Comparison of ENCODE assay signal across 2 cellular contexts in genomic region chr7:142535123-142535779, GRCh38.
TF ChIP-seq lines count a peak whose summit lies in the region.

No MANE protein-coding gene starts in this region.

TF ChIP-seq in HEK293, 187 proteins besides CTCF, POLR2A, EP300 and RAD21 (continued from another document):
- no peak for TF ChIP-seq ZNF2 (tag by site-specific recombination; IDR thresholded peaks at IDR 0.05)

TF ChIP-seq in K562, 482 proteins besides CTCF, POLR2A, EP300 and RAD21 (continued from another document and continues in another):
- TF ChIP-seq ZNF449 (CRISPR knock-in tag; IDR thresholded peaks at IDR 0.05) (no peak), ZNF274 (IDR thresholded peaks at IDR 0.05; ENCODE audit: borderline replicate concordance, low read depth, low read length) (no peak), SLC30A9 (CRISPR knock-in tag; IDR thresholded peaks at IDR 0.05) (no peak), KAT7 (CRISPR knock-in tag; IDR thresholded peaks at IDR 0.05; ENCODE audit: borderline replicate concordance) (no peak), RCOR1 (IDR thresholded peaks at IDR 0.05; ENCODE audit: borderline replicate concordance in 1 of 2, low read depth in 2 of 2, low read length in 2 of 2) (no peak), SMAD2 (IDR thresholded peaks at IDR 0.05; ENCODE audit: low read depth, low read length) (no peak), MYBL2 (IDR thresholded peaks at IDR 0.05; ENCODE audit: low read depth) (no peak), MYBL2 (CRISPR knock-in tag; IDR thresholded peaks at IDR 0.05; ENCODE audit: borderline replicate concordance) (no peak), BRD9 (IDR thresholded peaks at IDR 0.05; ENCODE audit: low read depth, partially characterized antibody) (no peak), MBD2 (IDR thresholded peaks at IDR 0.05; ENCODE audit: borderline replicate concordance, low read depth) (no peak), CHD1 (IDR thresholded peaks at IDR 0.05; ENCODE audit: low read length) (no peak), HEY1 (CRISPR knock-in tag; IDR thresholded peaks at IDR 0.05; ENCODE audit: borderline replicate concordance) (no peak), COPS2 (conservative IDR thresholded peaks at IDR 0.05) (no peak), ZNF408 (CRISPR knock-in tag; IDR thresholded peaks at IDR 0.05; ENCODE audit: low read depth) (no peak), FOS (IDR thresholded peaks at IDR 0.05; ENCODE audit: extremely low read depth, insufficient read length) (no peak), MECOM (CRISPR knock-in tag; IDR thresholded peaks at IDR 0.05) (no peak), ZFP36 (IDR thresholded peaks at IDR 0.05; ENCODE audit: low read depth, low read length, partially characterized antibody) (no peak), RBM15 (IDR thresholded peaks at IDR 0.05; ENCODE audit: insufficient read depth, low read length) (no peak), ZNF436 (CRISPR knock-in tag; IDR thresholded peaks at IDR 0.05) (no peak), PHTF2 (CRISPR knock-in tag; IDR thresholded peaks at IDR 0.05) (no peak), TAF1 (IDR thresholded peaks at IDR 0.05; ENCODE audit: control insufficient read depth, extremely low read depth, insufficient read depth, low read length, severe bottlenecking) (no peak), CBFB (CRISPR knock-in tag; IDR thresholded peaks at IDR 0.05) (no peak), PURB (CRISPR knock-in tag; IDR thresholded peaks at IDR 0.05; ENCODE audit: low read depth) (no peak), SMC3 (conservative IDR thresholded peaks at IDR 0.05; ENCODE audit: insufficient read depth, low read depth, low read length) (0 out of 2 replicates have a peak, but pooled peaks have one; percentile 39), CCNT2 (IDR thresholded peaks at IDR 0.05; ENCODE audit: borderline replicate concordance, extremely low read depth, insufficient read length, low read depth, low read length) (no peak), DEAF1 (CRISPR knock-in tag; IDR thresholded peaks at IDR 0.05) (peak; percentile 75), SRSF1 (IDR thresholded peaks at IDR 0.05; ENCODE audit: low read depth, low read length) (no peak), ZNF398 (CRISPR knock-in tag; IDR thresholded peaks at IDR 0.05) (no peak), KAT8 (IDR thresholded peaks at IDR 0.05; ENCODE audit: low read depth) (no peak), EZH2 (IDR thresholded peaks at IDR 0.05; ENCODE audit: borderline replicate concordance, low read depth, low read length) (no peak), HCFC1 (IDR thresholded peaks at IDR 0.05; ENCODE audit: low read depth, low read length) (no peak), DACH1 (IDR thresholded peaks at IDR 0.05; ENCODE audit: partially characterized antibody) (no peak), ATF1 (CRISPR knock-in tag; IDR thresholded peaks at IDR 0.05) (no peak), ATF1 (tag; IDR thresholded peaks at IDR 0.05) (peak; percentile 17; the same call in 1 of the 2 replicates), PKNOX1 (IDR thresholded peaks at IDR 0.05) (no peak), CREM (IDR thresholded peaks at IDR 0.05; ENCODE audit: low read depth) (peak; percentile 67), MLLT1 (IDR thresholded peaks at IDR 0.05) (0 out of 4 replicates have a peak, but pooled peaks of 1 of the 2 experiments have one; percentile 23), HNRNPH1 (optimal IDR thresholded peaks at IDR 0.05; ENCODE audit: low read depth, low read length) (no peak), ZNF764 (CRISPR knock-in tag; IDR thresholded peaks at IDR 0.05; ENCODE audit: low read depth) (no peak), STAG1 (CRISPR knock-in tag; IDR thresholded peaks at IDR 0.05; ENCODE audit: borderline replicate concordance) (0 out of 2 replicates have a peak, but pooled peaks have one; percentile 30), SP2 (IDR thresholded peaks at IDR 0.05; ENCODE audit: extremely low read depth, low read depth, low read length, poor library complexity, severe bottlenecking) (no peak), NCOR1 (IDR thresholded peaks at IDR 0.05) (no peak), POLR2H (tag; IDR thresholded peaks at IDR 0.05; ENCODE audit: low read depth) (no peak), ZNF707 (CRISPR knock-in tag; conservative IDR thresholded peaks at IDR 0.05) (no peak), DPF2 (IDR thresholded peaks at IDR 0.05) (no peak)
- TF ChIP-seq, protein P1, sequence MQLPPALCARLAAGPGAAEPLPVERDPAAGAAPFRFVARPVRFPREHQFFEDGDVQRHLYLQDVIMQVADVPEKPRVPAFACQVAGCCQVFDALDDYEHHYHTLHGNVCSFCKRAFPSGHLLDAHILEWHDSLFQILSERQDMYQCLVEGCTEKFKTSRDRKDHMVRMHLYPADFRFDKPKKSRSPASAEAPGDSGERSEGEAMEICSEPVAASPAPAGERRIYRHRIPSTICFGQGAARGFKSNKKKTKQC (CRISPR knock-in tag; IDR thresholded peaks at IDR 0.05): no peak
- TF ChIP-seq, protein P2, sequence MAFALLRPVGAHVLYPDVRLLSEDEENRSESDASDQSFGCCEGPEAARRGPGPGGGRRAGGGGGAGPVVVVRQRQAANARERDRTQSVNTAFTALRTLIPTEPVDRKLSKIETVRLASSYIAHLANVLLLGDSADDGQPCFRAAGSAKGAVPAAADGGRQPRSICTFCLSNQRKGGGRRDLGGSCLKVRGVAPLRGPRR (CRISPR knock-in tag; IDR thresholded peaks at IDR 0.05): no peak
- TF ChIP-seq, protein P3, sequence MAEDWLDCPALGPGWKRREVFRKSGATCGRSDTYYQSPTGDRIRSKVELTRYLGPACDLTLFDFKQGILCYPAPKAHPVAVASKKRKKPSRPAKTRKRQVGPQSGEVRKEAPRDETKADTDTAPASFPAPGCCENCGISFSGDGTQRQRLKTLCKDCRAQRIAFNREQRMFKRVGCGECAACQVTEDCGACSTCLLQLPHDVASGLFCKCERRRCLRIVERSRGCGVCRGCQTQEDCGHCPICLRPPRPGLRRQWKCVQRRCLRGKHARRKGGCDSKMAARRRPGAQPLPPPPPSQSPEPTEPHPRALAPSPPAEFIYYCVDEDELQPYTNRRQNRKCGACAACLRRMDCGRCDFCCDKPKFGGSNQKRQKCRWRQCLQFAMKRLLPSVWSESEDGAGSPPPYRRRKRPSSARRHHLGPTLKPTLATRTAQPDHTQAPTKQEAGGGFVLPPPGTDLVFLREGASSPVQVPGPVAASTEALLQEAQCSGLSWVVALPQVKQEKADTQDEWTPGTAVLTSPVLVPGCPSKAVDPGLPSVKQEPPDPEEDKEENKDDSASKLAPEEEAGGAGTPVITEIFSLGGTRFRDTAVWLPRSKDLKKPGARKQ (CRISPR knock-in tag; IDR thresholded peaks at IDR 0.05): no peak
- TF ChIP-seq, protein P4, sequence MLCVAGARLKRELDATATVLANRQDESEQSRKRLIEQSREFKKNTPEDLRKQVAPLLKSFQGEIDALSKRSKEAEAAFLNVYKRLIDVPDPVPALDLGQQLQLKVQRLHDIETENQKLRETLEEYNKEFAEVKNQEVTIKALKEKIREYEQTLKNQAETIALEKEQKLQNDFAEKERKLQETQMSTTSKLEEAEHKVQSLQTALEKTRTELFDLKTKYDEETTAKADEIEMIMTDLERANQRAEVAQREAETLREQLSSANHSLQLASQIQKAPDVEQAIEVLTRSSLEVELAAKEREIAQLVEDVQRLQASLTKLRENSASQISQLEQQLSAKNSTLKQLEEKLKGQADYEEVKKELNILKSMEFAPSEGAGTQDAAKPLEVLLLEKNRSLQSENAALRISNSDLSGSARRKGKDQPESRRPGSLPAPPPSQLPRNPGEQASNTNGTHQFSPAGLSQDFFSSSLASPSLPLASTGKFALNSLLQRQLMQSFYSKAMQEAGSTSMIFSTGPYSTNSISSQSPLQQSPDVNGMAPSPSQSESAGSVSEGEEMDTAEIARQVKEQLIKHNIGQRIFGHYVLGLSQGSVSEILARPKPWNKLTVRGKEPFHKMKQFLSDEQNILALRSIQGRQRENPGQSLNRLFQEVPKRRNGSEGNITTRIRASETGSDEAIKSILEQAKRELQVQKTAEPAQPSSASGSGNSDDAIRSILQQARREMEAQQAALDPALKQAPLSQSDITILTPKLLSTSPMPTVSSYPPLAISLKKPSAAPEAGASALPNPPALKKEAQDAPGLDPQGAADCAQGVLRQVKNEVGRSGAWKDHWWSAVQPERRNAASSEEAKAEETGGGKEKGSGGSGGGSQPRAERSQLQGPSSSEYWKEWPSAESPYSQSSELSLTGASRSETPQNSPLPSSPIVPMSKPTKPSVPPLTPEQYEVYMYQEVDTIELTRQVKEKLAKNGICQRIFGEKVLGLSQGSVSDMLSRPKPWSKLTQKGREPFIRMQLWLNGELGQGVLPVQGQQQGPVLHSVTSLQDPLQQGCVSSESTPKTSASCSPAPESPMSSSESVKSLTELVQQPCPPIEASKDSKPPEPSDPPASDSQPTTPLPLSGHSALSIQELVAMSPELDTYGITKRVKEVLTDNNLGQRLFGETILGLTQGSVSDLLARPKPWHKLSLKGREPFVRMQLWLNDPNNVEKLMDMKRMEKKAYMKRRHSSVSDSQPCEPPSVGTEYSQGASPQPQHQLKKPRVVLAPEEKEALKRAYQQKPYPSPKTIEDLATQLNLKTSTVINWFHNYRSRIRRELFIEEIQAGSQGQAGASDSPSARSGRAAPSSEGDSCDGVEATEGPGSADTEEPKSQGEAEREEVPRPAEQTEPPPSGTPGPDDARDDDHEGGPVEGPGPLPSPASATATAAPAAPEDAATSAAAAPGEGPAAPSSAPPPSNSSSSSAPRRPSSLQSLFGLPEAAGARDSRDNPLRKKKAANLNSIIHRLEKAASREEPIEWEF (CRISPR knock-in tag; IDR thresholded peaks at IDR 0.05): no peak
- TF ChIP-seq, protein P5, sequence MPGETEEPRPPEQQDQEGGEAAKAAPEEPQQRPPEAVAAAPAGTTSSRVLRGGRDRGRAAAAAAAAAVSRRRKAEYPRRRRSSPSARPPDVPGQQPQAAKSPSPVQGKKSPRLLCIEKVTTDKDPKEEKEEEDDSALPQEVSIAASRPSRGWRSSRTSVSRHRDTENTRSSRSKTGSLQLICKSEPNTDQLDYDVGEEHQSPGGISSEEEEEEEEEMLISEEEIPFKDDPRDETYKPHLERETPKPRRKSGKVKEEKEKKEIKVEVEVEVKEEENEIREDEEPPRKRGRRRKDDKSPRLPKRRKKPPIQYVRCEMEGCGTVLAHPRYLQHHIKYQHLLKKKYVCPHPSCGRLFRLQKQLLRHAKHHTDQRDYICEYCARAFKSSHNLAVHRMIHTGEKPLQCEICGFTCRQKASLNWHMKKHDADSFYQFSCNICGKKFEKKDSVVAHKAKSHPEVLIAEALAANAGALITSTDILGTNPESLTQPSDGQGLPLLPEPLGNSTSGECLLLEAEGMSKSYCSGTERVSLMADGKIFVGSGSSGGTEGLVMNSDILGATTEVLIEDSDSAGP (CRISPR knock-in tag; IDR thresholded peaks at IDR 0.05): peak; percentile 32; the same call in 1 of the 2 replicates
